1 cellular context compared by ENCODE assay signal in genomic region chr7:32490127-32490796, GRCh38.
A peak's percentile ranks its signal among the peaks of the same experiment; 100 is the strongest.
TF ChIP-seq lines count a peak whose summit lies in the region.

LSM5 (minus strand) TSS chr7:32490380; CDS start chr7:32490365, 15 bp downstream.

TF ChIP-seq in HEK293, 187 proteins besides CTCF, POLR2A, EP300 and RAD21 (continued from another document and continues in another):
- no peak for TF ChIP-seq TSHZ1 (tag by site-specific recombination; IDR thresholded peaks at IDR 0.05; ENCODE audit: borderline replicate concordance)
- no peak for TF ChIP-seq BCL11A (tag by site-specific recombination; IDR thresholded peaks at IDR 0.05; ENCODE audit: low read depth)
- no peak for TF ChIP-seq BCL11B (tag by site-specific recombination; IDR thresholded peaks at IDR 0.05; ENCODE audit: low read depth)
- no peak for TF ChIP-seq ZBTB8A (tag by site-specific recombination; IDR thresholded peaks at IDR 0.05)
- no peak for TF ChIP-seq ZNF214 (tag by site-specific recombination; IDR thresholded peaks at IDR 0.05; ENCODE audit: borderline replicate concordance)
- TF ChIP-seq ZBTB6 (tag by site-specific recombination; IDR thresholded peaks at IDR 0.05): no peak
- TF ChIP-seq ZNF184 (tag by site-specific recombination; IDR thresholded peaks at IDR 0.05): no peak
- TF ChIP-seq ZBTB48 (tag by site-specific recombination; IDR thresholded peaks at IDR 0.05): no peak
- peak; percentile 26; the same call in 1 of the 2 replicates for TF ChIP-seq REPIN1 (tag by site-specific recombination; IDR thresholded peaks at IDR 0.05; ENCODE audit: low read depth)
- no peak for TF ChIP-seq ZNF555 (tag by site-specific recombination; conservative IDR thresholded peaks at IDR 0.05)
- peak; percentile 32; the same call in 1 of the 2 replicates for TF ChIP-seq ZNF391 (tag by site-specific recombination; IDR thresholded peaks at IDR 0.05; ENCODE audit: borderline replicate concordance, low read depth)
- TF ChIP-seq ZNF350 (tag by site-specific recombination; IDR thresholded peaks at IDR 0.05): no peak
- TF ChIP-seq KLF8 (tag by site-specific recombination; IDR thresholded peaks at IDR 0.05): peak; percentile 62; the same call in 1 of the 2 replicates
- no peak for TF ChIP-seq ZNF404 (tag by site-specific recombination; IDR thresholded peaks at IDR 0.05)
- no peak for TF ChIP-seq ZNF530 (tag by site-specific recombination; IDR thresholded peaks at IDR 0.05; ENCODE audit: low read depth)
- no peak for TF ChIP-seq BCL6B (tag by site-specific recombination; IDR thresholded peaks at IDR 0.05)
- TF ChIP-seq ZBTB44 (tag by site-specific recombination; IDR thresholded peaks at IDR 0.05): peak; percentile 4; the same call in 1 of the 2 replicates
- TF ChIP-seq ZNF335 (tag by site-specific recombination; conservative IDR thresholded peaks at IDR 0.05): peak; percentile 70
- TF ChIP-seq YY1 (tag by site-specific recombination; IDR thresholded peaks at IDR 0.05): peak; percentile 94
- 0 out of 2 replicates have a peak, but pooled peaks have one; percentile 35 for TF ChIP-seq INSM2 (tag by site-specific recombination; IDR thresholded peaks at IDR 0.05)
- no peak for TF ChIP-seq ZNF248 (tag by site-specific recombination; IDR thresholded peaks at IDR 0.05)
- no peak; the same call in 1 of the 2 replicates for TF ChIP-seq ZFP37 (tag by site-specific recombination; IDR thresholded peaks at IDR 0.05)
- TF ChIP-seq ZBTB20 (tag by site-specific recombination; IDR thresholded peaks at IDR 0.05): peak; percentile 11; the same call in 1 of the 2 replicates
- no peak for TF ChIP-seq ZNF221 (tag by site-specific recombination; IDR thresholded peaks at IDR 0.05; ENCODE audit: borderline replicate concordance)
- TF ChIP-seq PRDM10 (tag by site-specific recombination; IDR thresholded peaks at IDR 0.05): peak; percentile 68
- TF ChIP-seq ZNF16 (tag by site-specific recombination; IDR thresholded peaks at IDR 0.05; ENCODE audit: low read depth): no peak
- no peak for TF ChIP-seq ZNF560 (tag by site-specific recombination; IDR thresholded peaks at IDR 0.05; ENCODE audit: borderline replicate concordance)
- peak; percentile 69 for TF ChIP-seq ZNF639 (tag by site-specific recombination; IDR thresholded peaks at IDR 0.05)
- no peak for TF ChIP-seq ZNF112 (tag by site-specific recombination; IDR thresholded peaks at IDR 0.05)
- TF ChIP-seq ZBTB10 (tag by site-specific recombination; IDR thresholded peaks at IDR 0.05): no peak
- TF ChIP-seq ZNF138 (tag by site-specific recombination; IDR thresholded peaks at IDR 0.05; ENCODE audit: borderline replicate concordance): no peak
- peak; percentile 82; the same call in 1 of the 2 replicates for TF ChIP-seq ZNF324 (tag by site-specific recombination; IDR thresholded peaks at IDR 0.05)
- TF ChIP-seq KLF1 (tag by site-specific recombination; IDR thresholded peaks at IDR 0.05): no peak
- no peak for TF ChIP-seq ZNF792 (tag by site-specific recombination; IDR thresholded peaks at IDR 0.05)
- TF ChIP-seq ZNF580 (tag by site-specific recombination; IDR thresholded peaks at IDR 0.05): peak; percentile 68; the same call in 1 of the 2 replicates
- no peak for TF ChIP-seq ZNF398 (tag by site-specific recombination; IDR thresholded peaks at IDR 0.05)
- TF ChIP-seq ZNF624 (tag by site-specific recombination; IDR thresholded peaks at IDR 0.05): no peak
- no peak for TF ChIP-seq ZNF621 (tag by site-specific recombination; IDR thresholded peaks at IDR 0.05)
- no peak for TF ChIP-seq ZNF548 (tag by site-specific recombination; IDR thresholded peaks at IDR 0.05)
